ENCODE assay signal across 1 cellular context in the genomic region with DNA sequence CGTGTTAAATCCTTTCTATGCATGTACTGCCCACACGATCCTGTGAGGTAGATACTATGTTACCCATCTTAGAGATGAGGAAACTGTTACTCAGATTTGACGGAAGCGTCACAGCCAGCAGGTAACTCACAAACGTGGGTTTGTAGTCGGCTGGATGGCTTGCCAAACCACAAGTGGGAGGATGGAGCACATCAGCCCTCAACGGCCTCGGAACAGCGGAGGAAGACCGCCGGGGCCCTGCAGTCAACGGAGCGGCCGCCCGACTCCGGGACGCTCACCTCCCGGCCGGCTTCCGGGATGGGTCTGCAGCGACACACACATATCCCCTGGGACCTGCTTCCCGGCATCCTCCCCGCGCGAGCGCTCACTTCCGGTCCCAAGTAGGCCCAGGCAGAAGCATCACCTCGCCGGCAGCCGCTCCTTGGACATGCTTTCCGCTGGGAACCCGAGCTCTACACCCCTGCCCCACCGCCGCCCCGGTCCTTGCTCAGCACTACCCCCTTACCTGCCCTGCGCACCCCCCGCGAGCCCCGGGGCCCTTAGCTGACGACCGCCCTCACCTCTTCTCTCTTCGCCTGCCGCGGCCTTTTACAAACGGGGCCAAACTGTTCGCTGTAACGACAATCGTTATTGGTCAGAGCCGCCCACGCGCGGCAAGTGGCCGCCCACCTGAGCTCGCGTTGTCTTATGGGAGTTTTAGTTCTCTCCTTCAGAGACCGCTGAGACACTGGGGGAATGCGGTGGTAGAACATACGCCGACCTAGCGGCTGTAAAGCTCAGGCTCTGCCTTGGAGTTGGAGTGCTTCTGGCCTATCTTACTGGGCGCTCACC.
TF ChIP-seq lines count a peak whose summit lies in the region.

A gene (minus strand): TSS at position 607 of the 831 bp plus-strand sequence. CDS start 9,034 bp downstream, outside the sequence.

TF ChIP-seq in K562, 482 proteins besides CTCF, POLR2A, EP300 and RAD21 (continued from another document and continues in another):
- TF ChIP-seq, protein P1, sequence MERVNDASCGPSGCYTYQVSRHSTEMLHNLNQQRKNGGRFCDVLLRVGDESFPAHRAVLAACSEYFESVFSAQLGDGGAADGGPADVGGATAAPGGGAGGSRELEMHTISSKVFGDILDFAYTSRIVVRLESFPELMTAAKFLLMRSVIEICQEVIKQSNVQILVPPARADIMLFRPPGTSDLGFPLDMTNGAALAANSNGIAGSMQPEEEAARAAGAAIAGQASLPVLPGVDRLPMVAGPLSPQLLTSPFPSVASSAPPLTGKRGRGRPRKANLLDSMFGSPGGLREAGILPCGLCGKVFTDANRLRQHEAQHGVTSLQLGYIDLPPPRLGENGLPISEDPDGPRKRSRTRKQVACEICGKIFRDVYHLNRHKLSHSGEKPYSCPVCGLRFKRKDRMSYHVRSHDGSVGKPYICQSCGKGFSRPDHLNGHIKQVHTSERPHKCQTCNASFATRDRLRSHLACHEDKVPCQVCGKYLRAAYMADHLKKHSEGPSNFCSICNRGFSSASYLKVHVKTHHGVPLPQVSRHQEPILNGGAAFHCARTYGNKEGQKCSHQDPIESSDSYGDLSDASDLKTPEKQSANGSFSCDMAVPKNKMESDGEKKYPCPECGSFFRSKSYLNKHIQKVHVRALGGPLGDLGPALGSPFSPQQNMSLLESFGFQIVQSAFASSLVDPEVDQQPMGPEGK (CRISPR knock-in tag; IDR thresholded peaks at IDR 0.05; ENCODE audit: borderline replicate concordance): no peak
- TF ChIP-seq KDM2B (CRISPR knock-in tag; IDR thresholded peaks at IDR 0.05) (0 out of 2 replicates have a peak, but pooled peaks have one; percentile 52), NFE2 (IDR thresholded peaks at IDR 0.05; ENCODE audit: low read depth) (peak; percentile 14; the same call in 1 of the 2 replicates), TBP (optimal IDR thresholded peaks at IDR 0.05; ENCODE audit: low read depth, low read length) (peak; percentile 79), MED1 (CRISPR knock-in tag; IDR thresholded peaks at IDR 0.05; ENCODE audit: borderline replicate concordance) (no peak), CSDE1 (IDR thresholded peaks at IDR 0.05) (peak in 1 of 2 experiments; percentile 57; a peak in 1 of 4 replicates), DNMT1 (IDR thresholded peaks at IDR 0.05) (no peak), SIRT6 (IDR thresholded peaks at IDR 0.05; ENCODE audit: low read depth, low read length) (no peak), CREM (IDR thresholded peaks at IDR 0.05; ENCODE audit: low read depth) (peak; percentile 72), POLR3G (IDR thresholded peaks at IDR 0.05; ENCODE audit: extremely low read depth, insufficient read length, insufficient replicate concordance) (no peak), ESRRB (CRISPR knock-in tag; IDR thresholded peaks at IDR 0.05; ENCODE audit: borderline replicate concordance) (no peak), ZKSCAN1 (IDR thresholded peaks at IDR 0.05; ENCODE audit: low read depth, low read length) (peak; percentile 14; the same call in 1 of the 2 replicates), FOS (IDR thresholded peaks at IDR 0.05; ENCODE audit: extremely low read depth, insufficient read length) (peak; percentile 83), ETS2 (tag; IDR thresholded peaks at IDR 0.05; ENCODE audit: borderline replicate concordance, poor library complexity, severe bottlenecking) (peak; percentile 56), SMARCE1 (IDR thresholded peaks at IDR 0.05) (0 out of 2 replicates have a peak, but pooled peaks have one; percentile 25), ZFX (CRISPR knock-in tag; IDR thresholded peaks at IDR 0.05) (peak; percentile 100), ZBED1 (IDR thresholded peaks at IDR 0.05) (no peak), SRSF7 (optimal IDR thresholded peaks at IDR 0.05; ENCODE audit: low read depth, low read length) (no peak), GTF2F1 (IDR thresholded peaks at IDR 0.05; ENCODE audit: low read depth, low read length) (no peak), MCM5 (IDR thresholded peaks at IDR 0.05; ENCODE audit: low read depth) (no peak), GTF2E2 (tag; IDR thresholded peaks at IDR 0.05) (peak; percentile 88; the same call in 1 of the 2 replicates), RBM22 (IDR thresholded peaks at IDR 0.05; ENCODE audit: low read depth, low read length, poor library complexity, severe bottlenecking) (no peak), RBM17 (IDR thresholded peaks at IDR 0.05; ENCODE audit: borderline replicate concordance, low read depth, low read length) (no peak), SAFB (IDR thresholded peaks at IDR 0.05; ENCODE audit: borderline replicate concordance, low read depth, low read length) (peak; percentile 92; the same call in 1 of the 2 replicates), POLR2G (IDR thresholded peaks at IDR 0.05; ENCODE audit: low read depth, low read length) (peak; percentile 98), ZNF311 (CRISPR knock-in tag; IDR thresholded peaks at IDR 0.05) (no peak), MTF1 (CRISPR knock-in tag; IDR thresholded peaks at IDR 0.05; ENCODE audit: borderline replicate concordance) (no peak), ZNF232 (CRISPR knock-in tag; IDR thresholded peaks at IDR 0.05) (peak; percentile 91), NR2F6 (CRISPR knock-in tag; IDR thresholded peaks at IDR 0.05) (no peak), FOXK1 (CRISPR knock-in tag; IDR thresholded peaks at IDR 0.05; ENCODE audit: borderline replicate concordance) (peak; percentile 72; the same call in 1 of the 2 replicates), NR3C1 (CRISPR knock-in tag; IDR thresholded peaks at IDR 0.05) (peak; percentile 78; the same call in 1 of the 2 replicates), MECOM (CRISPR knock-in tag; IDR thresholded peaks at IDR 0.05) (no peak), ZFP36 (IDR thresholded peaks at IDR 0.05; ENCODE audit: low read depth, low read length, partially characterized antibody) (peak; percentile 57), ELF1 (tag; IDR thresholded peaks at IDR 0.05) (peak; percentile 99), KLF13 (tag; IDR thresholded peaks at IDR 0.05; ENCODE audit: borderline replicate concordance, low read depth) (peak; percentile 61; the same call in 1 of the 2 replicates), HLTF (IDR thresholded peaks at IDR 0.05) (0 out of 2 replicates have a peak, but pooled peaks have one; percentile 2), SP1 (CRISPR knock-in tag; IDR thresholded peaks at IDR 0.05) (peak; percentile 90), ZNF143 (CRISPR knock-in tag; IDR thresholded peaks at IDR 0.05) (peak; percentile 85)
- TF ChIP-seq, protein P2, sequence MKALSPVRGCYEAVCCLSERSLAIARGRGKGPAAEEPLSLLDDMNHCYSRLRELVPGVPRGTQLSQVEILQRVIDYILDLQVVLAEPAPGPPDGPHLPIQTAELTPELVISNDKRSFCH (CRISPR knock-in tag; IDR thresholded peaks at IDR 0.05): no peak
- TF ChIP-seq, protein P2 (tag; IDR thresholded peaks at IDR 0.05): peak; percentile 25; the same call in 1 of the 2 replicates
- TF ChIP-seq, protein P3, sequence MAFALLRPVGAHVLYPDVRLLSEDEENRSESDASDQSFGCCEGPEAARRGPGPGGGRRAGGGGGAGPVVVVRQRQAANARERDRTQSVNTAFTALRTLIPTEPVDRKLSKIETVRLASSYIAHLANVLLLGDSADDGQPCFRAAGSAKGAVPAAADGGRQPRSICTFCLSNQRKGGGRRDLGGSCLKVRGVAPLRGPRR (CRISPR knock-in tag; IDR thresholded peaks at IDR 0.05): no peak
- TF ChIP-seq, protein P4, sequence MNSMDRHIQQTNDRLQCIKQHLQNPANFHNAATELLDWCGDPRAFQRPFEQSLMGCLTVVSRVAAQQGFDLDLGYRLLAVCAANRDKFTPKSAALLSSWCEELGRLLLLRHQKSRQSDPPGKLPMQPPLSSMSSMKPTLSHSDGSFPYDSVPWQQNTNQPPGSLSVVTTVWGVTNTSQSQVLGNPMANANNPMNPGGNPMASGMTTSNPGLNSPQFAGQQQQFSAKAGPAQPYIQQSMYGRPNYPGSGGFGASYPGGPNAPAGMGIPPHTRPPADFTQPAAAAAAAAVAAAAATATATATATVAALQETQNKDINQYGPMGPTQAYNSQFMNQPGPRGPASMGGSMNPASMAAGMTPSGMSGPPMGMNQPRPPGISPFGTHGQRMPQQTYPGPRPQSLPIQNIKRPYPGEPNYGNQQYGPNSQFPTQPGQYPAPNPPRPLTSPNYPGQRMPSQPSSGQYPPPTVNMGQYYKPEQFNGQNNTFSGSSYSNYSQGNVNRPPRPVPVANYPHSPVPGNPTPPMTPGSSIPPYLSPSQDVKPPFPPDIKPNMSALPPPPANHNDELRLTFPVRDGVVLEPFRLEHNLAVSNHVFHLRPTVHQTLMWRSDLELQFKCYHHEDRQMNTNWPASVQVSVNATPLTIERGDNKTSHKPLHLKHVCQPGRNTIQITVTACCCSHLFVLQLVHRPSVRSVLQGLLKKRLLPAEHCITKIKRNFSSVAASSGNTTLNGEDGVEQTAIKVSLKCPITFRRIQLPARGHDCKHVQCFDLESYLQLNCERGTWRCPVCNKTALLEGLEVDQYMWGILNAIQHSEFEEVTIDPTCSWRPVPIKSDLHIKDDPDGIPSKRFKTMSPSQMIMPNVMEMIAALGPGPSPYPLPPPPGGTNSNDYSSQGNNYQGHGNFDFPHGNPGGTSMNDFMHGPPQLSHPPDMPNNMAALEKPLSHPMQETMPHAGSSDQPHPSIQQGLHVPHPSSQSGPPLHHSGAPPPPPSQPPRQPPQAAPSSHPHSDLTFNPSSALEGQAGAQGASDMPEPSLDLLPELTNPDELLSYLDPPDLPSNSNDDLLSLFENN (IDR thresholded peaks at IDR 0.05; ENCODE audit: low read depth in 2 of 2, low read length in 2 of 2): peak in 1 of 2 experiments; percentile 23; a peak in 1 of 4 replicates
- TF ChIP-seq, protein P5, sequence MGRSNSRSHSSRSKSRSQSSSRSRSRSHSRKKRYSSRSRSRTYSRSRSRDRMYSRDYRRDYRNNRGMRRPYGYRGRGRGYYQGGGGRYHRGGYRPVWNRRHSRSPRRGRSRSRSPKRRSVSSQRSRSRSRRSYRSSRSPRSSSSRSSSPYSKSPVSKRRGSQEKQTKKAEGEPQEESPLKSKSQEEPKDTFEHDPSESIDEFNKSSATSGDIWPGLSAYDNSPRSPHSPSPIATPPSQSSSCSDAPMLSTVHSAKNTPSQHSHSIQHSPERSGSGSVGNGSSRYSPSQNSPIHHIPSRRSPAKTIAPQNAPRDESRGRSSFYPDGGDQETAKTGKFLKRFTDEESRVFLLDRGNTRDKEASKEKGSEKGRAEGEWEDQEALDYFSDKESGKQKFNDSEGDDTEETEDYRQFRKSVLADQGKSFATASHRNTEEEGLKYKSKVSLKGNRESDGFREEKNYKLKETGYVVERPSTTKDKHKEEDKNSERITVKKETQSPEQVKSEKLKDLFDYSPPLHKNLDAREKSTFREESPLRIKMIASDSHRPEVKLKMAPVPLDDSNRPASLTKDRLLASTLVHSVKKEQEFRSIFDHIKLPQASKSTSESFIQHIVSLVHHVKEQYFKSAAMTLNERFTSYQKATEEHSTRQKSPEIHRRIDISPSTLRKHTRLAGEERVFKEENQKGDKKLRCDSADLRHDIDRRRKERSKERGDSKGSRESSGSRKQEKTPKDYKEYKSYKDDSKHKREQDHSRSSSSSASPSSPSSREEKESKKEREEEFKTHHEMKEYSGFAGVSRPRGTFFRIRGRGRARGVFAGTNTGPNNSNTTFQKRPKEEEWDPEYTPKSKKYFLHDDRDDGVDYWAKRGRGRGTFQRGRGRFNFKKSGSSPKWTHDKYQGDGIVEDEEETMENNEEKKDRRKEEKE (IDR thresholded peaks at IDR 0.05; ENCODE audit: borderline replicate concordance in 1 of 2, control insufficient read depth in 1 of 2, low read depth in 2 of 2, low read length in 1 of 2): peak in 1 of 2 experiments; percentile 37; a peak in 1 of 4 replicates
- TF ChIP-seq, protein P6, sequence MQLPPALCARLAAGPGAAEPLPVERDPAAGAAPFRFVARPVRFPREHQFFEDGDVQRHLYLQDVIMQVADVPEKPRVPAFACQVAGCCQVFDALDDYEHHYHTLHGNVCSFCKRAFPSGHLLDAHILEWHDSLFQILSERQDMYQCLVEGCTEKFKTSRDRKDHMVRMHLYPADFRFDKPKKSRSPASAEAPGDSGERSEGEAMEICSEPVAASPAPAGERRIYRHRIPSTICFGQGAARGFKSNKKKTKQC (CRISPR knock-in tag; IDR thresholded peaks at IDR 0.05): peak; percentile 47; the same call in 1 of the 2 replicates
- TF ChIP-seq, protein P7, sequence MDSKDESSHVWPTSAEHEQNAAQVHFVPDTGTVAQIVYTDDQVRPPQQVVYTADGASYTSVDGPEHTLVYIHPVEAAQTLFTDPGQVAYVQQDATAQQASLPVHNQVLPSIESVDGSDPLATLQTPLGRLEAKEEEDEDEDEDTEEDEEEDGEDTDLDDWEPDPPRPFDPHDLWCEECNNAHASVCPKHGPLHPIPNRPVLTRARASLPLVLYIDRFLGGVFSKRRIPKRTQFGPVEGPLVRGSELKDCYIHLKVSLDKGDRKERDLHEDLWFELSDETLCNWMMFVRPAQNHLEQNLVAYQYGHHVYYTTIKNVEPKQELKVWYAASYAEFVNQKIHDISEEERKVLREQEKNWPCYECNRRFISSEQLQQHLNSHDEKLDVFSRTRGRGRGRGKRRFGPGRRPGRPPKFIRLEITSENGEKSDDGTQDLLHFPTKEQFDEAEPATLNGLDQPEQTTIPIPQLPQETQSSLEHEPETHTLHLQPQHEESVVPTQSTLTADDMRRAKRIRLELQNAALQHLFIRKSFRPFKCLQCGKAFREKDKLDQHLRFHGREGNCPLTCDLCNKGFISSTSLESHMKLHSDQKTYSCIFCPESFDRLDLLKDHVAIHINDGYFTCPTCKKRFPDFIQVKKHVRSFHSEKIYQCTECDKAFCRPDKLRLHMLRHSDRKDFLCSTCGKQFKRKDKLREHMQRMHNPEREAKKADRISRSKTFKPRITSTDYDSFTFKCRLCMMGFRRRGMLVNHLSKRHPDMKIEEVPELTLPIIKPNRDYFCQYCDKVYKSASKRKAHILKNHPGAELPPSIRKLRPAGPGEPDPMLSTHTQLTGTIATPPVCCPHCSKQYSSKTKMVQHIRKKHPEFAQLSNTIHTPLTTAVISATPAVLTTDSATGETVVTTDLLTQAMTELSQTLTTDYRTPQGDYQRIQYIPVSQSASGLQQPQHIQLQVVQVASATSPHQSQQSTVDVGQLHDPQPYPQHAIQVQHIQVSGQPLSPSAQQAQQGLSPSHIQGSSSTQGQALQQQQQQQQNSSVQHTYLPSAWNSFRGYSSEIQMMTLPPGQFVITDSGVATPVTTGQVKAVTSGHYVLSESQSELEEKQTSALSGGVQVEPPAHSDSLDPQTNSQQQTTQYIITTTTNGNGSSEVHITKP (IDR thresholded peaks at IDR 0.05; ENCODE audit: partially characterized antibody): peak; percentile 97
- TF ChIP-seq, protein P8, sequence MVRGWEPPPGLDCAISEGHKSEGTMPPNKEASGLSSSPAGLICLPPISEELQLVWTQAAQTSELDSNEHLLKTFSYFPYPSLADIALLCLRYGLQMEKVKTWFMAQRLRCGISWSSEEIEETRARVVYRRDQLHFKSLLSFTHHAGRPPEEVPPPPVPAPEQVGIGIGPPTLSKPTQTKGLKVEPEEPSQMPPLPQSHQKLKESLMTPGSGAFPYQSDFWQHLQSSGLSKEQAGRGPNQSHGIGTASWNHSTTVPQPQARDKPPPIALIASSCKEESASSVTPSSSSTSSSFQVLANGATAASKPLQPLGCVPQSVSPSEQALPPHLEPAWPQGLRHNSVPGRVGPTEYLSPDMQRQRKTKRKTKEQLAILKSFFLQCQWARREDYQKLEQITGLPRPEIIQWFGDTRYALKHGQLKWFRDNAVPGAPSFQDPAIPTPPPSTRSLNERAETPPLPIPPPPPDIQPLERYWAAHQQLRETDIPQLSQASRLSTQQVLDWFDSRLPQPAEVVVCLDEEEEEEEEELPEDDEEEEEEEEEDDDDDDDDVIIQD (CRISPR knock-in tag; IDR thresholded peaks at IDR 0.05): no peak; the same call in 1 of the 2 replicates
